In genomic region chr18:63752661-63753060, GRCh38 we compare ENCODE assay signal across 30 cellular contexts. TPM values are rescaled to one million over a fixed set of nuclear protein-coding genes. Genes with fewer than 3 reads are reported as not detected.
DNase-seq lines count a peak whose midpoint lies in the region; ATAC-seq and TF ChIP-seq lines count a peak whose summit lies in the region.
"Had no signal": no experiment of that assay in that cellular context is flagged by ENCODE, and none has a peak within 500 bp of the region (broad histone marks: within the 10 kb centered on the region; RNA-seq: fewer than 3 reads in every experiment).

No MANE protein-coding gene starts in this region.

- H3K9me3 ChIP-seq in A673 (ENCODE audit: low read depth, low read length, poor library complexity, severe bottlenecking) (no peaks in the 10 kb centered on the region), PC-9 (ENCODE audit: insufficient read depth, low read depth) (no peaks in the 10 kb centered on the region; the same call in 1 of the 2 replicates), gastrocnemius medialis (no peaks in the 10 kb centered on the region)
- H3K9me3 ChIP-seq: A549, BE2C, BLaER1 had no signal

- no peak overlapping the region for H2AFZ ChIP-seq in PC-9

- in situ Hi-C loops in gastrocnemius medialis (cut with MboI; ENCODE audit: low sequenced_read_pairs in 4 of 4) = no loop called here

- intact Hi-C loops in A673 (cut with micrococcal nuclease; ENCODE audit: unreplicated experiment) = loop anchor here (5.0 kb wide), 1 partner anchor 375 kb away; no protein-coding TSS in a partner anchor
- intact Hi-C loops in PC-9 (cut with micrococcal nuclease; ENCODE audit: unreplicated experiment) = no loop called here
- intact Hi-C loops in gastrocnemius medialis (cut with DNase I; ENCODE audit: low total_unique reads) = no loop called here

- no peaks in the 10 kb centered on the region for H3K79me2 ChIP-seq in PC-9 (ENCODE audit: low read depth)

- no peak overlapping the region for H3K4me3 ChIP-seq in A673 (ENCODE audit: low read depth, low read length, poor library complexity, severe bottlenecking)
- no peak overlapping the region for H3K4me3 ChIP-seq in PC-9
- no peak overlapping the region for H3K4me3 ChIP-seq in gastrocnemius medialis
- H3K4me3 ChIP-seq: A549, BLaER1, GM12878 had no signal

- CTCF ChIA-PET in A673 (lab: Charles Lee) (no interaction called here), PC-9 (lab: Charles Lee) (no interaction called here)

- H4K20me1 ChIP-seq in PC-9 (ENCODE audit: insufficient read depth) = no peaks in the 10 kb centered on the region
- H4K20me1 ChIP-seq: BLaER1 had no signal

- H3K4me1 Mint-ChIP-seq in stimulated activated effector memory CD8-positive, alpha-beta T cell treated with anti-CD3 and anti-CD28 coated beads, Interleukin-12 subunit alpha, Interleukin-12 subunit beta, amount 100 ng/mL, for 72 hours = no peaks in the 10 kb centered on the region
- H3K4me1 Mint-ChIP-seq: CD14-positive monocyte; CD4-positive, alpha-beta memory T cell; CD4-positive, CD25-positive, alpha-beta regulatory T cell; CD8-positive, alpha-beta memory T cell had no signal

- peak; percentile 93 for DNase-seq in A673 (ENCODE audit: low spot score)
- peak; percentile 22 for DNase-seq in HT1080 (ENCODE audit: low read depth)
- DNase-seq in kidney tubule cell (ENCODE audit: low spot score) = peak; percentile 71
- no peak for DNase-seq in stimulated activated effector memory CD8-positive, alpha-beta T cell treated with anti-CD3 and anti-CD28 coated beads, Interleukin-12 subunit alpha, Interleukin-12 subunit beta, amount 100 ng/mL, for 72 hours (ENCODE audit: low spot score in 2 of 2)
- no peak for DNase-seq in PC-9
- no peak for DNase-seq in gastrocnemius medialis
- DNase-seq in NCI-H1092 treated with DMSO at 0.1 percent for 48 hours (lab: John Stamatoyannopoulos, UW) = no peak
- DNase-seq: ACHN; BE2C; C1 segment of cervical spinal cord; CD4-positive, alpha-beta memory T cell; CD4-positive, CD25-positive, alpha-beta regulatory T cell; CD8-positive, alpha-beta memory T cell; COR-L47; DMS 273 treated with DMSO at 0.1 percent for 48 hours; DMS153; DMS53; DMS79; DND-41; EL; GDM1 had no signal

- POLR2A ChIA-PET in A673 (lab: Charles Lee; ENCODE audit: low non-redundant PET) = no interaction called here
- POLR2A ChIA-PET in PC-9 (lab: Charles Lee; ENCODE audit: unreplicated experiment) = no interaction called here

- no peaks in the 10 kb centered on the region for H3K9me3 Mint-ChIP-seq in stimulated activated effector memory CD8-positive, alpha-beta T cell treated with anti-CD3 and anti-CD28 coated beads, Interleukin-12 subunit alpha, Interleukin-12 subunit beta, amount 100 ng/mL, for 72 hours

- no peaks in the 10 kb centered on the region for H3K36me3 Mint-ChIP-seq in stimulated activated effector memory CD8-positive, alpha-beta T cell treated with anti-CD3 and anti-CD28 coated beads, Interleukin-12 subunit alpha, Interleukin-12 subunit beta, amount 100 ng/mL, for 72 hours
- H3K36me3 Mint-ChIP-seq: CD14-positive monocyte; CD4-positive, alpha-beta memory T cell; CD4-positive, CD25-positive, alpha-beta regulatory T cell; CD8-positive, alpha-beta memory T cell had no signal

- H3K36me3 ChIP-seq in A673 (ENCODE audit: insufficient read depth, low read length, poor library complexity, severe bottlenecking) = no peaks in the 10 kb centered on the region
- H3K36me3 ChIP-seq in PC-9 (ENCODE audit: low read depth) = no peaks in the 10 kb centered on the region
- no peaks in the 10 kb centered on the region for H3K36me3 ChIP-seq in gastrocnemius medialis
- H3K36me3 ChIP-seq: BE2C, BLaER1 had no signal

- H3K27me3 ChIP-seq in A673 (replicated peaks; ENCODE audit: insufficient read depth, low read depth, low read length, poor library complexity) (no peaks in the 10 kb centered on the region), PC-9 (ENCODE audit: insufficient read depth, low read depth) (no peaks in the 10 kb centered on the region), gastrocnemius medialis (no peaks in the 10 kb centered on the region)
- H3K27me3 ChIP-seq: BE2C, BLaER1 had no signal

- no peaks in the 10 kb centered on the region for H3F3A ChIP-seq in PC-9 (ENCODE audit: insufficient read depth, low read depth)

- no TSS peak for BruUV-seq in A673 (replicated peaks; lab: Mats Ljungman, UMichigan)
- BruUV-seq in PC-9 (replicated peaks; lab: Mats Ljungman, UMichigan) = no TSS peak

- TF ChIP-seq CTCF in A673 (conservative IDR thresholded peaks at IDR 0.05; ENCODE audit: low read depth, low read length) (no peak), PC-9 (conservative IDR thresholded peaks at IDR 0.05) (no peak), gastrocnemius medialis (IDR thresholded peaks at IDR 0.05 in 4 of 5, conservative IDR thresholded peaks at IDR 0.05 in 1 of 5) (no peak)

- H3K4me1 ChIP-seq in A673 (ENCODE audit: insufficient read depth, low read length, poor library complexity, severe bottlenecking) = peaks cover 6% of the 10 kb centered on the region
- H3K4me1 ChIP-seq in PC-9 (replicated peaks; ENCODE audit: insufficient read depth) = no peaks in the 10 kb centered on the region
- H3K4me1 ChIP-seq in gastrocnemius medialis = no peaks in the 10 kb centered on the region
- H3K4me1 ChIP-seq: A549, BE2C, BLaER1 had no signal

- H3K4me3 Mint-ChIP-seq in stimulated activated effector memory CD8-positive, alpha-beta T cell treated with anti-CD3 and anti-CD28 coated beads, Interleukin-12 subunit alpha, Interleukin-12 subunit beta, amount 100 ng/mL, for 72 hours = no peak overlapping the region
- H3K4me3 Mint-ChIP-seq: CD14-positive monocyte; CD4-positive, alpha-beta memory T cell; CD4-positive, CD25-positive, alpha-beta regulatory T cell; CD8-positive, alpha-beta memory T cell had no signal

- H3K27ac ChIP-seq in A673 (ENCODE audit: low read depth, low read length, poor library complexity, severe bottlenecking) = no peak overlapping the region
- no peak overlapping the region for H3K27ac ChIP-seq in PC-9
- no peak overlapping the region for H3K27ac ChIP-seq in gastrocnemius medialis
- H3K27ac ChIP-seq: 22Rv1, A549, BLaER1 had no signal

- H3K27ac Mint-ChIP-seq in stimulated activated effector memory CD8-positive, alpha-beta T cell treated with anti-CD3 and anti-CD28 coated beads, Interleukin-12 subunit alpha, Interleukin-12 subunit beta, amount 100 ng/mL, for 72 hours = no peak overlapping the region
- H3K27ac Mint-ChIP-seq: CD14-positive monocyte; CD4-positive, alpha-beta memory T cell; CD8-positive, alpha-beta memory T cell had no signal

- ATAC-seq in stimulated activated effector memory CD8-positive, alpha-beta T cell treated with anti-CD3 and anti-CD28 coated beads, Interleukin-12 subunit alpha, Interleukin-12 subunit beta, amount 100 ng/mL, for 72 hours = peak; percentile 28
- no peak for ATAC-seq in gastrocnemius medialis
- ATAC-seq: A549, GM12878 had no signal

- no peaks in the 10 kb centered on the region for H3K9me2 ChIP-seq in PC-9 (ENCODE audit: insufficient read depth)

- TF ChIP-seq POLR2A in gastrocnemius medialis (IDR thresholded peaks at IDR 0.05) = no peak

- no peak overlapping the region for H3K4me2 ChIP-seq in PC-9
- H3K4me2 ChIP-seq: A549, BLaER1 had no signal

RNA-seq across cellular contexts. Expression of gene SERPINB7, which starts 22.6 kb away (rescaled TPM):
- total RNA-seq in A673 (2021) (12.2 and 12.8 TPM in 2 replicates), PC-9 (2021) (3.0 and 4.2 TPM in 2 replicates), gastrocnemius medialis (not detected)
- 50.9 and 71.5 TPM in 2 replicates for total RNA-seq in HT1080 (2014; rRNA removed; shearing (Covaris generic))
- 34.1 and 45.2 TPM in 2 replicates for polyA plus RNA-seq in HT1080 (2015; cell fraction: cytosol; rRNA removed)
- polyA plus RNA-seq in HT1080 (2015; cell fraction: nucleus; rRNA removed) = 56.3 and 70.3 TPM in 2 replicates
- total RNA-seq: CD4-positive, alpha-beta memory T cell; CD4-positive, CD25-positive, alpha-beta regulatory T cell; CD8-positive, alpha-beta memory T cell; G401; GM12878 had no signal
- polyA plus RNA-seq: CD14-positive monocyte; CD4-positive, alpha-beta memory T cell; CD4-positive, CD25-positive, alpha-beta regulatory T cell; CD8-positive, alpha-beta memory T cell; GM12878 had no signal

RNA-seq across cellular contexts. Expression of gene SERPINB11, which starts 49.9 kb away (rescaled TPM):
- total RNA-seq in A673 (2021) (not detected in 2 replicates), PC-9 (2021) (not detected in 2 replicates), gastrocnemius medialis (not detected)
- not detected in 2 replicates for total RNA-seq in HT1080 (2014; rRNA removed; shearing (Covaris generic))
- polyA plus RNA-seq in HT1080 (2015; cell fraction: cytosol; rRNA removed) = not detected in 2 replicates
- not detected in 2 replicates for polyA plus RNA-seq in HT1080 (2015; cell fraction: nucleus; rRNA removed)
- total RNA-seq: A172; CD4-positive, alpha-beta memory T cell; CD4-positive, CD25-positive, alpha-beta regulatory T cell; CD8-positive, alpha-beta memory T cell; Daoy; G401; GM12878 had no signal
- polyA plus RNA-seq: AG04450; CD14-positive monocyte; CD4-positive, alpha-beta memory T cell; CD4-positive, CD25-positive, alpha-beta regulatory T cell; CD8-positive, alpha-beta memory T cell; GM12878 had no signal

Comparison
In these comparisons a context has a peak if more than half of its experiments do, and no peak if none do; other contexts are left out.
1. DNase-seq: peak in A673 (single experiment), HT1080 (single experiment) and kidney tubule cell (single experiment); none in stimulated activated effector memory CD8-positive, alpha-beta T cell treated with anti-CD3 and anti-CD28 coated beads, Interleukin-12 subunit alpha, Interleukin-12 subunit beta, amount 100 ng/mL, for 72 hours (0 of 2), PC-9 (0 of 2), gastrocnemius medialis (0 of 2) and NCI-H1092 treated with DMSO at 0.1 percent for 48 hours (single experiment).